Comparison of ENCODE assay signal across 8 cellular contexts in genomic region chr2:3651686-3652516, GRCh38. TPM values are rescaled to one million over a fixed set of nuclear protein-coding genes. Genes with fewer than 3 reads are reported as not detected.
DNase-seq lines count a peak whose midpoint lies in the region; ATAC-seq and TF ChIP-seq lines count a peak whose summit lies in the region.

No MANE protein-coding gene starts in this region.

- peaks cover 12% of the 10 kb centered on the region in 2 donors for H3K4me1 Mint-ChIP-seq in effector memory CD8-positive, alpha-beta T cell (ENCODE audit: low read depth in 2 of 2)

- H3K9me3 ChIP-seq in mucosa of descending colon = no peaks in the 10 kb centered on the region

- H3K9me3 Mint-ChIP-seq in effector memory CD8-positive, alpha-beta T cell = no peaks in the 10 kb centered on the region

- no peaks in the 10 kb centered on the region for H3K27me3 Mint-ChIP-seq in effector memory CD8-positive, alpha-beta T cell

- no peak for TF ChIP-seq CTCF in mucosa of descending colon (IDR thresholded peaks at IDR 0.05)

- ATAC-seq in GM18520 (IDR thresholded peaks at IDR 0.05; ENCODE audit: unreplicated experiment) (peak; percentile 67), HG03025 (IDR thresholded peaks at IDR 0.05; ENCODE audit: low FRiP score, unreplicated experiment) (peak; percentile 90), mucosa of descending colon (peak; percentile 63)
- peak; percentile 76 for ATAC-seq in effector memory CD8-positive, alpha-beta T cell (replicated peaks)

- intact Hi-C loops in mucosa of descending colon (cut with DNase I, micrococcal nuclease) = no loop called here

- peaks cover 7% of the 10 kb centered on the region for H3K4me1 ChIP-seq in mucosa of descending colon (ENCODE audit: low read depth)

- peak overlapping the region; percentile 73 to 74 for H3K4me3 Mint-ChIP-seq in effector memory CD8-positive, alpha-beta T cell

- DNase-seq in NCI-H2107 (lab: John Stamatoyannopoulos, UW) = peak; percentile 69
- DNase-seq in activated CD8-positive, alpha-beta memory T cell treated with anti-CD3 and anti-CD28 coated beads for 24 hours = peak; percentile 81
- peak; percentile 40 to 60 (median 54) for DNase-seq in effector memory CD8-positive, alpha-beta T cell
- DNase-seq in mucosa of descending colon = peak; percentile 46 to 76 (median 54)
- DNase-seq in stimulated activated CD8-positive, alpha-beta memory T cell treated with anti-CD3 and anti-CD28 coated beads, Interleukin-4, amount 100 ng/mL, for 48 hours = peak; percentile 73
- no peak for DNase-seq in amniotic stem cell (lab: John Stamatoyannopoulos, UW)

- H3K4me3 ChIP-seq in mucosa of descending colon = no peak overlapping the region

- peak overlapping the region; percentile 89 to 94 for H3K27ac Mint-ChIP-seq in effector memory CD8-positive, alpha-beta T cell

- H3K36me3 ChIP-seq in mucosa of descending colon (ENCODE audit: low read depth) = no peaks in the 10 kb centered on the region

- H3K36me3 Mint-ChIP-seq in effector memory CD8-positive, alpha-beta T cell (ENCODE audit: insufficient read depth) = peaks cover 16% of the 10 kb centered on the region

RNA-seq across cellular contexts. Expression of gene ALLC, which starts 6.1 kb away (rescaled TPM):
- total RNA-seq in mucosa of descending colon = not detected

RNA-seq across cellular contexts. Expression of gene DCDC2C, which starts 51.5 kb away (rescaled TPM):
- total RNA-seq in mucosa of descending colon = under 1 TPM in 1 of 3 donors, not detected in 2; 0.35 TPM

RNA-seq across cellular contexts. Expression of gene COLEC11, which starts 57.0 kb away (rescaled TPM):
- total RNA-seq in mucosa of descending colon = 1 to 10 TPM in 2 of 3 donors, under 1 TPM in 1; 0.35 to 2.2 (median 1.6) TPM
